ENCODE assay signal across 1 cellular context in the genomic region with DNA sequence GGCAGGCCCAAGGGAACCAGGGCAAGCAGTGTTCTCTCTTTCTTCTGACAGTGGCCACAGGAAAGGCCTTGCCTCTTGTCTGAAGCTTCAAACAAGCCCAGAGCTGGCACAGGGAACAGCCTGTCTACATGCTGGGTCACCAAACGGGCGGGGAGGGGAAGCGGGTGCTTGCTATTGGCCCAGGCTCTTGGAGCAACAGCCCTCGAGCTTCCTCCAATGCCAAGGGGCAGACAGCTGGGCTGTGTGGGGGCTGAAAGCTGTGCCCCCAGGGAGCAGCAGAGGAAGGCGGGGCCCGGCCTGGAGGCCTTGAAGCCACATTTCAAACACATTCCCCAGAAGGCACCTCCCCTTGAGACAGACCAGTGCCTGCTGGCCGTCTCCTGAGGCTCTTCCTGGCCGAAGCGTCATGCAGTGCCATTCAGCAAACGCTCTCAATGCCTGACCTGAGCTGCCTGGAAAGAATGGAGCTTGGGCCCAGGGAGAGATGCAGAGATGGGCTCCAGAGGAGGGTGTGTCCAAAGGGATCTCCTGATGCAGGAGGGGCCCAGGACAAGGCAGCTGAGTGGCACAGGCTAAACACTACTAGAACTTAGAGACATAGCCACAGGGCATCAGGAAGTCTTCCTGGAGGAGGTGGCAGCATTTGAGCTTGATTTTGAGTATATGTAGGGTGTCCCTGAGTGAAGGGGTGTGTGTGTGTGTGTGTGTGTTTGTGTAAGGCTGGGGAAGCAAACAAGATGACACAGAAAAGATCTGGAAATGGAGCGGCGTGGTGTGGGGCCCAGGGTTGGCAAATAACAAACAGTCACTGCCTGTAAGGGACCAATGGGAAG.
TF ChIP-seq lines count a peak whose summit lies in the region.

No MANE protein-coding gene starts in this region.

TF ChIP-seq in IMR-90, 13 proteins besides CTCF, POLR2A, EP300 and RAD21:
- TF ChIP-seq FOS (IDR thresholded peaks at IDR 0.05; ENCODE audit: low read depth, low read length) (no peak), MAZ (IDR thresholded peaks at IDR 0.05; ENCODE audit: borderline replicate concordance, low read depth, low read length) (peak; percentile 87), RFX5 (IDR thresholded peaks at IDR 0.05; ENCODE audit: low read depth, low read length) (no peak), CHD1 (IDR thresholded peaks at IDR 0.05; ENCODE audit: low read depth, low read length) (no peak), SMC3 (IDR thresholded peaks at IDR 0.05; ENCODE audit: low read depth, low read length) (no peak), MAFK (IDR thresholded peaks at IDR 0.05; ENCODE audit: low read depth, low read length) (no peak), NFE2L2 (IDR thresholded peaks at IDR 0.05; ENCODE audit: low read depth, low read length) (no peak)
- TF ChIP-seq, protein P1, sequence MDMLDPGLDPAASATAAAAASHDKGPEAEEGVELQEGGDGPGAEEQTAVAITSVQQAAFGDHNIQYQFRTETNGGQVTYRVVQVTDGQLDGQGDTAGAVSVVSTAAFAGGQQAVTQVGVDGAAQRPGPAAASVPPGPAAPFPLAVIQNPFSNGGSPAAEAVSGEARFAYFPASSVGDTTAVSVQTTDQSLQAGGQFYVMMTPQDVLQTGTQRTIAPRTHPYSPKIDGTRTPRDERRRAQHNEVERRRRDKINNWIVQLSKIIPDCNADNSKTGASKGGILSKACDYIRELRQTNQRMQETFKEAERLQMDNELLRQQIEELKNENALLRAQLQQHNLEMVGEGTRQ (IDR thresholded peaks at IDR 0.05; ENCODE audit: low read depth, low read length), result no peak
